In genomic region chr4:7480423-7480822, GRCh38 we compare ENCODE assay signal across 7 cellular contexts. TPM values are rescaled to one million over a fixed set of nuclear protein-coding genes. Genes with fewer than 3 reads are reported as not detected.
"Had no signal": no experiment of that assay in that cellular context is flagged by ENCODE, and none has a peak within 500 bp of the region (broad histone marks: within the 10 kb centered on the region; RNA-seq: fewer than 3 reads in every experiment).

No MANE protein-coding gene starts in this region.

- H3K27ac ChIP-seq: HL-60 had no signal

- ATAC-seq: K562 had no signal

- DNase-seq: IMR-90, KBM-7 had no signal

- H3K4me3 ChIP-seq: K562 had no signal

RNA-seq across cellular contexts. Expression of gene PSAPL1, which starts 45.7 kb away (rescaled TPM):
- total RNA-seq: HT-29, HT1080, IMR-90, K562 had no signal
- polyA plus RNA-seq: IgD-negative memory B cell, IMR-90, K562 had no signal
